ENCODE assay signal across 27 cellular contexts in the genomic region with DNA sequence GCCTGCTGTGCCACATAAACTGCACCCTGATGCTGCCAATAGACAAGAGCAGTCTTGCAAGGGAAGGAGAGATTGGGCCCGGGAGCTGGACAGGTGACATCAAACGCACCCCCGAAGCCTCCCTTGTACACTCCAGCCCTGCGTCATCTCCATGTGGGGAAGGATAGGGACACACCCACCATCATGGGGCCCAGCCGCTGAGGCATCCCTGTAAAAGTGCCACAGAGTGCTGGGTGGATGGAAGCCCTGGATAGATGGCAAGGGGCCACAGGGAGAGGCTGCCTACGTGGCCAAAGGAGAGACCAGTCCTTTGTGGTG.
"Had no signal": no experiment of that assay in that cellular context is flagged by ENCODE, and none has a peak within 500 bp of the region (broad histone marks: within the 10 kb centered on the region; RNA-seq: fewer than 3 reads in every experiment).

No MANE protein-coding gene starts in this region.

- DNase-seq: immature natural killer cell; left colon; left lung; lower lobe of right lung; mammary epithelial cell; mesenchymal stem cell; naive B cell; natural killer cell; nephron progenitor cell; ovary; right lobe of liver; stimulated activated CD4-positive, alpha-beta T cell treated with anti-CD3 and anti-CD28 coated beads, Interleukin-1b, Interleukin-23, amount 100 ng/mL, for 48 hours; stimulated activated CD4-positive, alpha-beta T cell treated with anti-CD3 and anti-CD28 coated beads, Interleukin-2, amount 100 ng/mL, for 48 hours; stimulated activated CD4-positive, alpha-beta T cell treated with anti-CD3 and anti-CD28 coated beads, Interleukin-4, amount 100 ng/mL, for 4 hours; stimulated activated CD8-positive, alpha-beta memory T cell treated with anti-CD3 and anti-CD28 coated beads, Interleukin-4, amount 100 ng/mL, for 48 hours; stimulated activated naive CD4-positive, alpha-beta T cell treated with Interleukin-2 at 50 U/mL for 16 hours; stimulated activated naive CD8-positive, alpha-beta T cell treated with anti-CD3 and anti-CD28 coated beads, Interleukin-15, amount 100 ng/mL, for 72 hours; testis; thyroid gland; transverse colon; upper lobe of left lung had no signal

- H3K27ac ChIP-seq: left lung, lower lobe of right lung, neural progenitor cell, ovary, right atrium auricular region, right lobe of liver, testis, thyroid gland, transverse colon, upper lobe of left lung had no signal

- H3K9me3 ChIP-seq: left lung, lower lobe of right lung, ovary, right atrium auricular region, right lobe of liver, testis, thyroid gland, transverse colon, upper lobe of left lung had no signal

- H3K27me3 Mint-ChIP-seq: progenitor cell of endocrine pancreas; stimulated activated naive CD8-positive, alpha-beta T cell treated with anti-CD3 and anti-CD28 coated beads, Interleukin-15, amount 100 ng/mL, for 72 hours had no signal

- H3K27me3 ChIP-seq: neural progenitor cell, ovary, right atrium auricular region, right lobe of liver, testis, thyroid gland, transverse colon, upper lobe of left lung had no signal

- H3K4me1 ChIP-seq: left lung, lower lobe of right lung, neural progenitor cell, right atrium auricular region, right lobe of liver, testis, thyroid gland, transverse colon, upper lobe of left lung had no signal

- H3K4me1 Mint-ChIP-seq: immature natural killer cell; mesothelial cell of epicardium; natural killer cell; stimulated activated memory B cell treated with anti-CD40 and anti-IgM and Interleukin-4, amounts not matched to agents 10 μg/mL and 1 μg/mL and 100 μg/mL, for 72 hours; stimulated activated naive CD8-positive, alpha-beta T cell treated with anti-CD3 and anti-CD28 coated beads, Interleukin-15, amount 100 ng/mL, for 72 hours had no signal

- H3K9me3 Mint-ChIP-seq: immature natural killer cell; mesothelial cell of epicardium; naive B cell; natural killer cell; nephron progenitor cell; neural progenitor cell; stimulated activated naive CD8-positive, alpha-beta T cell treated with anti-CD3 and anti-CD28 coated beads, Interleukin-15, amount 100 ng/mL, for 72 hours had no signal

- ATAC-seq: left colon; left lung; lower lobe of right lung; natural killer cell; right lobe of liver; stimulated activated memory B cell treated with anti-CD40 and anti-IgM and Interleukin-4, amounts not matched to agents 10 μg/mL and 1 μg/mL and 100 μg/mL, for 72 hours; stimulated activated naive CD8-positive, alpha-beta T cell treated with anti-CD3 and anti-CD28 coated beads, Interleukin-15, amount 100 ng/mL, for 72 hours had no signal

- H3K4me3 Mint-ChIP-seq: immature natural killer cell; mesothelial cell of epicardium; natural killer cell; nephron progenitor cell; neural progenitor cell; stimulated activated memory B cell treated with anti-CD40 and anti-IgM and Interleukin-4, amounts not matched to agents 10 μg/mL and 1 μg/mL and 100 μg/mL, for 72 hours; stimulated activated naive CD8-positive, alpha-beta T cell treated with anti-CD3 and anti-CD28 coated beads, Interleukin-15, amount 100 ng/mL, for 72 hours had no signal

- H3K36me3 ChIP-seq: left lung, lower lobe of right lung, neural progenitor cell, ovary, right atrium auricular region, right lobe of liver, thyroid gland, transverse colon, upper lobe of left lung had no signal

- H3K4me3 ChIP-seq: left lung, lower lobe of right lung, neural progenitor cell, ovary, right atrium auricular region, right lobe of liver, smooth muscle cell, testis, thyroid gland, transverse colon, upper lobe of left lung had no signal

- H3K36me3 Mint-ChIP-seq: immature natural killer cell; mesothelial cell of epicardium; naive B cell; natural killer cell; neural progenitor cell; stimulated activated memory B cell treated with anti-CD40 and anti-IgM and Interleukin-4, amounts not matched to agents 10 μg/mL and 1 μg/mL and 100 μg/mL, for 72 hours had no signal

- H3K27ac Mint-ChIP-seq: immature natural killer cell; mesothelial cell of epicardium; naive B cell; natural killer cell; nephron progenitor cell; neural progenitor cell; progenitor cell of endocrine pancreas; stimulated activated memory B cell treated with anti-CD40 and anti-IgM and Interleukin-4, amounts not matched to agents 10 μg/mL and 1 μg/mL and 100 μg/mL, for 72 hours had no signal
